In the genomic region with DNA sequence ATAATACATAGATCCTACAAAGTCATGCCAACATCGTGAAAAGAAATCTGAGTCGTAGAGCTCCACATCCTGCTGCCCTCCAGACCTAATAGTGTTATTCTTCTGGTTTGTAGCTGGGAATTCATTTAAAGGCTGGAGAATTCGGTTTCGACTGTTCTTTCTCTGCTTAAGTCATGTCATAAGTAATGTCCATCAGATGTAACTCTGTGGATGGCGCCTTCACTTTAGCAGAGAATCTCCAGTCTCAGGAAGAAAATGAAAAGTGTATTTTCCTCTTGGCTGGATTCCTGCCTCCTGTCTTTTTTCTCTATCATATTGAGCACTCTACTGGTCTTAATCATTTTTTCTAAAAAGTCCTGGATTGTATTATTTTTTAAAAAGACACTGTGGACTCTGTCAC, we compare ENCODE assay signal across 23 cellular contexts.
A peak's percentile ranks its signal among the peaks of the same experiment; 100 is the strongest.
DNase-seq lines count a peak whose midpoint lies in the region; ATAC-seq, FAIRE-seq and TF ChIP-seq lines count a peak whose summit lies in the region.
"Had no signal": no experiment of that assay in that cellular context is flagged by ENCODE, and none has a peak within 500 bp of the region (broad histone marks: within the 10 kb centered on the region; RNA-seq: fewer than 3 reads in every experiment).

No MANE protein-coding gene starts in this region.

- H3K18ac ChIP-seq in IMR-90 (ENCODE audit: low read depth, low read length), result peak overlapping the region; percentile 61; the same call in 1 of the 2 replicates

- TF ChIP-seq CTCF in IMR-90 (conservative IDR thresholded peaks at IDR 0.05; ENCODE audit: low read depth, low read length) (no peak), astrocyte (IDR thresholded peaks at IDR 0.05; ENCODE audit: insufficient read depth, low read depth, low read length) (no peak), osteoblast (IDR thresholded peaks at IDR 0.05; ENCODE audit: extremely low read depth, low read depth, low read length) (no peak), smooth muscle cell (IDR thresholded peaks at IDR 0.05; ENCODE audit: borderline replicate concordance, insufficient read depth, poor library complexity, severe bottlenecking) (no peak)

- H3F3A ChIP-seq in smooth muscle cell (ENCODE audit: low read depth), result peaks cover 23% of the 10 kb centered on the region

- H3K9ac ChIP-seq in IMR-90 (ENCODE audit: low read depth, low read length) (no peak overlapping the region), astrocyte (ENCODE audit: low read length) (no peak overlapping the region), smooth muscle cell (ENCODE audit: low read depth) (no peak overlapping the region)

- H3K36me3 Mint-ChIP-seq in astrocyte (ENCODE audit: low read depth, unreplicated experiment), result no peaks in the 10 kb centered on the region
- H3K36me3 Mint-ChIP-seq: CD4-positive, CD25-positive, alpha-beta regulatory T cell; CD8-positive, alpha-beta memory T cell had no signal

- no peak for TF ChIP-seq POLR2A in IMR-90 (IDR thresholded peaks at IDR 0.05; ENCODE audit: low read depth, low read length)

- H3K4ac ChIP-seq in IMR-90 (ENCODE audit: low read depth, low read length), result peak overlapping the region; percentile 42; the same call in 1 of the 2 replicates

- H3K4me3 Mint-ChIP-seq in astrocyte (ENCODE audit: unreplicated experiment), result no peak overlapping the region
- H3K4me3 Mint-ChIP-seq: CD8-positive, alpha-beta memory T cell; GM23338; HFFc6 had no signal

- H2AFZ ChIP-seq in IMR-90 (replicated peaks; ENCODE audit: low read length, poor library complexity) (no peak overlapping the region), astrocyte (ENCODE audit: low read depth, low read length) (no peak overlapping the region), osteoblast (ENCODE audit: low read length) (no peak overlapping the region), smooth muscle cell (ENCODE audit: low read depth) (no peak overlapping the region)
- H2AFZ ChIP-seq: GM23338 had no signal

- H3K4me3 ChIP-seq in IMR-90 (ENCODE audit: insufficient read depth, low read depth, low read length) (no peak overlapping the region), astrocyte (ENCODE audit: insufficient read depth, low read depth, low read length) (no peak overlapping the region), osteoblast (ENCODE audit: insufficient read depth, low read length) (no peak overlapping the region), smooth muscle cell (no peak overlapping the region), MG63 (no peak overlapping the region)
- H3K4me3 ChIP-seq: GM12878, GM23338 had no signal

- no peaks in the 10 kb centered on the region for H3K9me3 Mint-ChIP-seq in astrocyte (ENCODE audit: unreplicated experiment)
- H3K9me3 Mint-ChIP-seq: CD8-positive, alpha-beta memory T cell; GM23338; HFFc6 had no signal

- TF ChIP-seq RAD21 in IMR-90 (IDR thresholded peaks at IDR 0.05; ENCODE audit: low read length), result no peak

- H3K27ac ChIP-seq in IMR-90 (ENCODE audit: insufficient read depth, low read length), result peak overlapping the region; percentile 57; the same call in 1 of the 2 replicates
- H3K27ac ChIP-seq in astrocyte (ENCODE audit: low read depth, low read length), result no peak overlapping the region
- peak overlapping the region; percentile 83 for H3K27ac ChIP-seq in osteoblast (ENCODE audit: low read depth, low read length)
- peak overlapping the region; percentile 79 for H3K27ac ChIP-seq in smooth muscle cell (ENCODE audit: low read depth)

- H3K9me1 ChIP-seq in IMR-90 (ENCODE audit: insufficient read depth, low read length), result peaks cover 27% of the 10 kb centered on the region

- DNase-seq in IMR-90, result no peak
- no peak for DNase-seq in astrocyte (ENCODE audit: low read depth)
- no peak for DNase-seq in osteoblast (ENCODE audit: insufficient read length, low spot score, missing footprints)
- DNase-seq in smooth muscle cell (lab: John Stamatoyannopoulos, UW; ENCODE audit: unreplicated experiment), result no peak
- DNase-seq in MG63, result no peak
- DNase-seq in superior temporal gyrus (ENCODE audit: extremely low spot score), result no peak
- DNase-seq: ACHN; BE2C; C1 segment of cervical spinal cord; CD4-positive, CD25-positive, alpha-beta regulatory T cell; CD8-positive, alpha-beta memory T cell; COR-L47; DMS 273 treated with DMSO at 0.1 percent for 48 hours; DMS53; DND-41; HCEC 1CT; HFFc6 had no signal

- H4K5ac ChIP-seq in IMR-90 (ENCODE audit: low read depth, low read length), result peak overlapping the region; percentile 58; the same call in 1 of the 2 replicates

- H3K4me2 ChIP-seq in IMR-90 (ENCODE audit: low read depth, low read length) (no peak overlapping the region), astrocyte (ENCODE audit: low read length) (no peak overlapping the region), osteoblast (ENCODE audit: insufficient read depth, low read length) (peak overlapping the region; percentile 5), smooth muscle cell (no peak overlapping the region)

- H4K20me1 ChIP-seq in IMR-90 (ENCODE audit: insufficient read depth, low read length) (no peaks in the 10 kb centered on the region), astrocyte (ENCODE audit: insufficient read depth, low read length) (no peaks in the 10 kb centered on the region), osteoblast (ENCODE audit: insufficient read depth, low read length) (no peaks in the 10 kb centered on the region), smooth muscle cell (ENCODE audit: low read depth) (no peaks in the 10 kb centered on the region)

- dilution Hi-C loops in IMR-90 (cut with HindIII; ENCODE audit: low sequenced_read_pairs, unreplicated experiment), result no loop called here

- no CpG with 5 or more reads among the region's 5 CpGs for WGBS in IMR-90 (ENCODE audit: extremely low coverage in 2 of 2, insufficient read length in 1 of 2), 2 experiments
- 88% methylated on average over 5 of the region's 5 CpGs for WGBS in smooth muscle cell (ENCODE audit: low lambda C conversion rate)

- peak overlapping the region; percentile 38; the same call in 1 of the 2 replicates for H3K14ac ChIP-seq in IMR-90 (replicated peaks; ENCODE audit: low read depth, low read length)

- H3K27me3 Mint-ChIP-seq in astrocyte (ENCODE audit: low read depth, unreplicated experiment), result no peaks in the 10 kb centered on the region

- H3K27me3 ChIP-seq in IMR-90 (ENCODE audit: control insufficient read depth, insufficient read depth, low read length), result no peaks in the 10 kb centered on the region
- no peaks in the 10 kb centered on the region for H3K27me3 ChIP-seq in astrocyte (ENCODE audit: insufficient read depth, low read length)
- H3K27me3 ChIP-seq in osteoblast (ENCODE audit: insufficient read depth, low read length), result no peaks in the 10 kb centered on the region
- no peaks in the 10 kb centered on the region for H3K27me3 ChIP-seq in smooth muscle cell (ENCODE audit: low read depth)
- no peaks in the 10 kb centered on the region for H3K27me3 ChIP-seq in MG63
- H3K27me3 ChIP-seq: BE2C had no signal

- H3K23ac ChIP-seq in IMR-90 (ENCODE audit: low read depth, low read length), result no peak overlapping the region

- POLR2A ChIA-PET in IMR-90 (lab: Charles Lee; ENCODE audit: unreplicated experiment), result no interaction called here

- peaks cover 39% of the 10 kb centered on the region for H3K4me1 Mint-ChIP-seq in astrocyte (ENCODE audit: low read depth, unreplicated experiment)
- H3K4me1 Mint-ChIP-seq: CD4-positive, CD25-positive, alpha-beta regulatory T cell; CD8-positive, alpha-beta memory T cell had no signal

- H2BK20ac ChIP-seq in IMR-90 (ENCODE audit: low read depth, low read length), result peak overlapping the region; percentile 90

- BruUV-seq in IMR-90 (replicated peaks; lab: Mats Ljungman, UMichigan), result no TSS peak

- H2BK120ac ChIP-seq in IMR-90 (ENCODE audit: low read depth, low read length), result peak overlapping the region; percentile 80

- intact Hi-C loops in IMR-90 (cut with micrococcal nuclease), result no loop called here

- no peaks in the 10 kb centered on the region for H3K79me1 ChIP-seq in IMR-90 (ENCODE audit: low read depth in 1 of 2, low read length in 2 of 2)

- H3K4me1 ChIP-seq in IMR-90 (ENCODE audit: control insufficient read depth, insufficient read depth, low read length), result peaks cover 30% of the 10 kb centered on the region
- H3K4me1 ChIP-seq in astrocyte (ENCODE audit: insufficient read depth, low read length), result peaks cover 44% of the 10 kb centered on the region
- peaks cover 69% of the 10 kb centered on the region for H3K4me1 ChIP-seq in osteoblast (ENCODE audit: insufficient read depth, low read length)
- peaks cover 29% of the 10 kb centered on the region for H3K4me1 ChIP-seq in smooth muscle cell (ENCODE audit: low read depth)
- H3K4me1 ChIP-seq: BE2C had no signal

- peak overlapping the region; percentile 32 for H2BK5ac ChIP-seq in IMR-90 (ENCODE audit: low read depth, low read length, poor library complexity, severe bottlenecking)

- H2AK9ac ChIP-seq in IMR-90 (replicated peaks; ENCODE audit: low read depth, low read length, poor library complexity), result no peak overlapping the region

- no peak for ATAC-seq in IMR-90 (ENCODE audit: low read depth)
- no peak for ATAC-seq in HG03457 (IDR thresholded peaks at IDR 0.05; ENCODE audit: unreplicated experiment)
- ATAC-seq: GM12878, GM23338, HepG2 had no signal

- in situ Hi-C loops in IMR-90 (cut with MboI; ENCODE audit: low sequenced_read_pairs), result no loop called here

- H3K79me2 ChIP-seq in astrocyte (ENCODE audit: insufficient read depth, low read length), result no peaks in the 10 kb centered on the region
- H3K79me2 ChIP-seq in osteoblast (ENCODE audit: insufficient read depth, low read length), result no peaks in the 10 kb centered on the region
- no peaks in the 10 kb centered on the region for H3K79me2 ChIP-seq in smooth muscle cell (ENCODE audit: low read depth)

- peak overlapping the region; percentile 22; the same call in 1 of the 3 replicates for H2BK15ac ChIP-seq in IMR-90 (ENCODE audit: low read depth, low read length)

- H4K91ac ChIP-seq in IMR-90 (ENCODE audit: insufficient read depth, low read depth, low read length), result peak overlapping the region; percentile 70

- peak overlapping the region in 1 of 2 experiments; percentile 47; a peak in 2 of 4 replicates for H4K8ac ChIP-seq in IMR-90 (ENCODE audit: low read depth in 2 of 2, low read length in 2 of 2)

- H3K56ac ChIP-seq in IMR-90 (ENCODE audit: extremely low read depth, insufficient read depth, low read length), result peak overlapping the region; percentile 44; the same call in 1 of the 2 replicates

- H3K36me3 ChIP-seq in IMR-90 (ENCODE audit: control insufficient read depth, insufficient read depth, low read length) (no peaks in the 10 kb centered on the region), astrocyte (ENCODE audit: insufficient read depth, low read length) (no peaks in the 10 kb centered on the region), osteoblast (ENCODE audit: insufficient read depth, low read length) (no peaks in the 10 kb centered on the region), smooth muscle cell (ENCODE audit: low read depth) (no peaks in the 10 kb centered on the region), MG63 (no peaks in the 10 kb centered on the region)
- H3K36me3 ChIP-seq: BE2C had no signal

- H2AK5ac ChIP-seq in IMR-90 (ENCODE audit: low read depth, low read length), result peak overlapping the region; percentile 24; the same call in 1 of the 2 replicates

- CTCF ChIA-PET in IMR-90 (lab: Yijun Ruan, JAX), result no interaction called here

- H3K27ac Mint-ChIP-seq in astrocyte (ENCODE audit: unreplicated experiment), result peak overlapping the region; percentile 92
- H3K27ac Mint-ChIP-seq: CD4-positive, CD25-positive, alpha-beta regulatory T cell; GM23338; HFFc6 had no signal

- FAIRE-seq in astrocyte (lab: Jason Lieb, UNC), result no peak
- FAIRE-seq: GM12878, GM19239, H54, HepG2 had no signal

- H3K9me3 ChIP-seq in IMR-90 (ENCODE audit: control insufficient read depth, insufficient read depth, low read length), result no peaks in the 10 kb centered on the region
- H3K9me3 ChIP-seq in astrocyte (ENCODE audit: insufficient read depth, low read depth, low read length), result no peaks in the 10 kb centered on the region
- no peaks in the 10 kb centered on the region for H3K9me3 ChIP-seq in osteoblast (ENCODE audit: low read depth, low read length)
- no peaks in the 10 kb centered on the region for H3K9me3 ChIP-seq in smooth muscle cell (replicated peaks; ENCODE audit: low read depth)
- H3K9me3 ChIP-seq in MG63, result no peaks in the 10 kb centered on the region
- H3K9me3 ChIP-seq: BE2C had no signal
